ENCODE assay signal across 19 cellular contexts in genomic region chr15:65371976-65372786, GRCh38. TPM values are rescaled to one million over a fixed set of nuclear protein-coding genes. Genes with fewer than 3 reads are reported as not detected.
DNase-seq lines count a peak whose midpoint lies in the region; ATAC-seq and TF ChIP-seq lines count a peak whose summit lies in the region.
"Had no signal": no experiment of that assay in that cellular context is flagged by ENCODE, and none has a peak within 500 bp of the region (broad histone marks: within the 10 kb centered on the region; RNA-seq: fewer than 3 reads in every experiment).

No MANE protein-coding gene starts in this region.

- peaks cover 9% of the 10 kb centered on the region for H3K79me2 ChIP-seq in neural progenitor cell (ENCODE audit: low read depth)

- H3K4me3 Mint-ChIP-seq in chondrocyte (ENCODE audit: unreplicated experiment) (no peak overlapping the region), neural progenitor cell (peak overlapping the region; percentile 38), natural killer cell (no peak overlapping the region)
- H3K4me3 Mint-ChIP-seq: CD4-positive, alpha-beta T cell had no signal

- H3K4me1 ChIP-seq in HUES6 (ENCODE audit: control insufficient read depth, insufficient read depth, low read length): peaks cover 61% of the 10 kb centered on the region
- H3K4me1 ChIP-seq in neural progenitor cell: peaks cover 69% of the 10 kb centered on the region

- intact Hi-C loops in natural killer cell (cut with micrococcal nuclease): no loop called here

- H3K27me3 Mint-ChIP-seq in chondrocyte (ENCODE audit: low read depth) (peaks cover 33% of the 10 kb centered on the region), neural progenitor cell (ENCODE audit: insufficient read depth, low read depth) (peaks cover 11% of the 10 kb centered on the region), natural killer cell (ENCODE audit: low read depth in 2 of 2) (peaks cover 35 to 40% of the 10 kb centered on the region in 2 donors)

- DNase-seq in chondrocyte (ENCODE audit: low spot score) (peak; percentile 54), neural progenitor cell (ENCODE audit: low spot score) (no peak), natural killer cell (no peak), COLO668 (lab: John Stamatoyannopoulos, UW; ENCODE audit: unreplicated experiment) (no peak)
- DNase-seq in activated CD4-positive, alpha-beta T cell treated with anti-CD3 and anti-CD28 coated beads, Interleukin-2, amount 50 U/mL, for 4 hours: no peak
- DNase-seq in stimulated activated CD4-positive, alpha-beta T cell treated with anti-CD3 and anti-CD28 coated beads, Interleukin-4, amount 100 ng/mL, for 24 hours: no peak
- DNase-seq: Calu3; CD4-positive, alpha-beta T cell; HCEC 1CT; NCI-H1048; NCI-H1436 treated with DMSO at 0.1 percent for 48 hours; NCI-H2029 treated with DMSO at 0.1 percent for 48 hours; NCI-H774; SK-N-SH had no signal

- H3F3A ChIP-seq in neural progenitor cell (ENCODE audit: low read depth): peaks cover 63% of the 10 kb centered on the region

- H3K36me3 ChIP-seq in HUES6 (ENCODE audit: control insufficient read depth, insufficient read depth, low read length) (peaks cover 24% of the 10 kb centered on the region), neural progenitor cell (no peaks in the 10 kb centered on the region)

- TF ChIP-seq CTCF in chondrocyte (IDR thresholded peaks at IDR 0.05): no peak
- no peak for TF ChIP-seq CTCF in neural progenitor cell (IDR thresholded peaks at IDR 0.05)
- TF ChIP-seq CTCF in natural killer cell (IDR thresholded peaks at IDR 0.05): no peak

- peaks cover 12% of the 10 kb centered on the region; the same call in 1 of the 2 replicates for H3K27me3 ChIP-seq in HUES6 (ENCODE audit: control insufficient read depth, insufficient read depth, low read length)
- peaks cover 52% of the 10 kb centered on the region for H3K27me3 ChIP-seq in neural progenitor cell

- H3K4me3 ChIP-seq in HUES6 (ENCODE audit: low read depth, low read length) (no peak overlapping the region), neural progenitor cell (peak overlapping the region; percentile 16)

- H3K36me3 Mint-ChIP-seq in chondrocyte (ENCODE audit: low read depth) (no peaks in the 10 kb centered on the region), neural progenitor cell (peaks cover 28% of the 10 kb centered on the region), natural killer cell (no peaks in the 10 kb centered on the region)

- peaks cover 11% of the 10 kb centered on the region for H3K4me1 Mint-ChIP-seq in chondrocyte (ENCODE audit: low read depth)
- H3K4me1 Mint-ChIP-seq in neural progenitor cell: peaks cover 80% of the 10 kb centered on the region
- peaks cover 0 to 11% of the 10 kb centered on the region in 2 donors for H3K4me1 Mint-ChIP-seq in natural killer cell

- H2AFZ ChIP-seq in neural progenitor cell (replicated peaks): no peak overlapping the region

- H3K9ac ChIP-seq in HUES6 (ENCODE audit: low read length) (peak overlapping the region; percentile 1), neural progenitor cell (no peak overlapping the region)
- H3K9ac ChIP-seq: KMS-11, SK-N-SH had no signal

- H3K27ac ChIP-seq in HUES6 (ENCODE audit: low read depth, low read length) (no peak overlapping the region), neural progenitor cell (no peak overlapping the region)
- H3K27ac ChIP-seq: KMS-11 had no signal

- H3K9me3 Mint-ChIP-seq in chondrocyte (ENCODE audit: low read depth) (no peaks in the 10 kb centered on the region), neural progenitor cell (no peaks in the 10 kb centered on the region), natural killer cell (no peaks in the 10 kb centered on the region)
- H3K9me3 Mint-ChIP-seq: CD4-positive, alpha-beta T cell had no signal

- peak overlapping the region; percentile 63 for H3K4me2 ChIP-seq in neural progenitor cell
- H3K4me2 ChIP-seq: KMS-11, SK-N-SH had no signal

- H3K9me3 ChIP-seq in HUES6 (ENCODE audit: control insufficient read depth, insufficient read depth, low read depth, low read length): no peaks in the 10 kb centered on the region
- H3K9me3 ChIP-seq in neural progenitor cell (ENCODE audit: low read depth): no peaks in the 10 kb centered on the region
- H3K9me3 ChIP-seq: SK-N-SH had no signal

- peaks cover 66% of the 10 kb centered on the region for H4K20me1 ChIP-seq in neural progenitor cell (ENCODE audit: low read depth)

- ATAC-seq in natural killer cell: no peak
- ATAC-seq: HepG2 had no signal

- H3K27ac Mint-ChIP-seq in chondrocyte (ENCODE audit: unreplicated experiment) (no peak overlapping the region), neural progenitor cell (peak overlapping the region; percentile 57), natural killer cell (no peak overlapping the region)
- H3K27ac Mint-ChIP-seq: CD4-positive, alpha-beta T cell had no signal

RNA-seq across cellular contexts. Expression of gene IGDCC3, which starts 5.6 kb away (rescaled TPM):
- total RNA-seq in chondrocyte (0.13 to 0.31 TPM (median 0.27 TPM) in 3 replicates), neural progenitor cell (ENCODE audit: low replicate concordance) (15.8 and 29.4 TPM in 2 replicates), natural killer cell (not detected)
- total RNA-seq: Calu3; CD4-positive, alpha-beta T cell; M059J; NCI-H460 had no signal

RNA-seq across cellular contexts. Expression of gene IGDCC4, which starts 50.6 kb away (rescaled TPM):
- 41.4 to 48.6 TPM (median 47.2 TPM) in 3 replicates for total RNA-seq in chondrocyte
- total RNA-seq in neural progenitor cell (ENCODE audit: low replicate concordance): 13.0 and 17.7 TPM in 2 replicates
- total RNA-seq in natural killer cell: under 1 TPM; 0.07 to 0.25 (median 0.09) TPM
- total RNA-seq: CD4-positive, alpha-beta T cell had no signal

Comparison
In these comparisons a context has a peak if more than half of its experiments do, and no peak if none do; other contexts are left out.
1. RNA of gene IGDCC3, which starts 5.6 kb away (total RNA-seq): 15.8 to 29.4 TPM in neural progenitor cell; 0.13 to 0.31 TPM in chondrocyte and not detected in natural killer cell; every median in the first group is over 10 times any median in the second.
2. RNA of gene IGDCC4, which starts 50.6 kb away (total RNA-seq): 41.4 to 48.6 TPM in chondrocyte and 13.0 to 17.7 TPM in neural progenitor cell; 0.07 to 0.25 TPM in natural killer cell; every median in the first group is over 10 times any median in the second.